Comparison of ENCODE assay signal across 17 cellular contexts in the genomic region with DNA sequence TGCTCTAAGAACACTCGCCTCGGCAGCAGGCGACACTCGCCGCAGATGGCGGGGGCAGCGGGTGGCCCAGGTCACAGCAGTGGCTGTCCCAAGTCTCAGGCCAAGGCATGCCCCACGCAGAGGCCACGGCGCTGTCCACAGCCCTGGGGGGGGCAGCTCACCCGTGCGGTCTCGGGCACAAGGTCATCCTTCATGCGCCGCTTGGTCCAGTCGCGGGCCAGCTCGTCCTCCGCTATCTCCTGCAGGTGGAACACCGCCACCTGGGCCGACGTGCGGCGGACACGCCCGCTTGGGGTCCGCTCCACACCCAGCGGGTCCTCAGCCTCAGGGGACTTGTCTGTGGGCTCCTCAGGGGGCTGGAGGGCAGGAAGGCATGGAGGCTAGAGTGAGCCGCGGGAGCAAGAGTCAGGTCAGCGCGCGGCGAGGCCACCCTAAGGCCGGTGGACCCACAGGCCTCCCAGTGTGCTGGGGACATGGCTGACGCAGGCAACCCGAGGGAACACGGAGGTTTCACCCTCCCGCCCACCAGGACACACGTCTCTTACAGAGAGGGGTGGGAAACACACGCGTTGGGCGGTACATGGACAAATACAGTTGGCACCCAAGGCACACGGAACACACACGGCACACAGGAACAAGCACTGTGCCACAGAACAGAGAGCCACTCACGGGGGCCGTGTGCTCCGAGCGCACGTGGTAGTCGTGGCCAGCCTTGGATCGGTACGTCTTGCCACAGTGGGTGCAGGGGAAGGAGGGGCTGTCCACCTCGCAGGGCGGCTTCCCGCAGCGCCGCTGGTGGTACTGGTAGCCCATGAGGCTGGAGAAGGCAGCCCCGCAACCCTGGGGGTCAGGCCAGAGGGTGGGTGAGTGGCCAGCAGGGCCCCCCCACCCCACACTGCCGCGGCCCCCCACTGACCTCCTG. TPM values are rescaled to one million over a fixed set of nuclear protein-coding genes. Genes with fewer than 3 reads are reported as not detected.
DNase-seq lines count a peak whose midpoint lies in the region; ATAC-seq and TF ChIP-seq lines count a peak whose summit lies in the region.
"Had no signal": no experiment of that assay in that cellular context is flagged by ENCODE, and none has a peak within 500 bp of the region (broad histone marks: within the 10 kb centered on the region; RNA-seq: fewer than 3 reads in every experiment).

No MANE protein-coding gene starts in this region.

- no peaks in the 10 kb centered on the region for H3K27me3 ChIP-seq in IMR-90 (ENCODE audit: control insufficient read depth, insufficient read depth, low read length)
- H3K27me3 ChIP-seq in osteoblast (ENCODE audit: insufficient read depth, low read length): no peaks in the 10 kb centered on the region
- H3K27me3 ChIP-seq in testis: no peaks in the 10 kb centered on the region
- no peaks in the 10 kb centered on the region for H3K27me3 ChIP-seq in prostate gland (replicated peaks; ENCODE audit: insufficient read depth)

- H2AK9ac ChIP-seq in IMR-90 (replicated peaks; ENCODE audit: low read depth, low read length, poor library complexity): no peak overlapping the region

- no peaks in the 10 kb centered on the region for H3K9me1 ChIP-seq in IMR-90 (ENCODE audit: insufficient read depth, low read length)

- intact Hi-C loops in IMR-90 (cut with micrococcal nuclease): no loop called here
- intact Hi-C loops in testis (cut with DNase I; ENCODE audit: low total_unique reads): no loop called here
- intact Hi-C loops in prostate gland (cut with DNase I): loop anchor here (10.0 kb wide), 2 partner anchors 218 to 338 kb away; a partner anchor contains a TSS

- H3K27me3 Mint-ChIP-seq in glutamatergic neuron (ENCODE audit: unreplicated experiment): no peaks in the 10 kb centered on the region
- H3K27me3 Mint-ChIP-seq: B cell; CD4-positive, alpha-beta T cell had no signal

- no peak overlapping the region for H2BK15ac ChIP-seq in IMR-90 (ENCODE audit: low read depth, low read length)

- no peaks in the 10 kb centered on the region for H3K79me2 ChIP-seq in osteoblast (ENCODE audit: insufficient read depth, low read length)

- no peak overlapping the region for H3K4me2 ChIP-seq in IMR-90 (ENCODE audit: low read depth, low read length)
- H3K4me2 ChIP-seq in osteoblast (ENCODE audit: insufficient read depth, low read length): no peak overlapping the region
- H3K4me2 ChIP-seq: KMS-11, SK-N-SH had no signal

- no peak overlapping the region for H3K23ac ChIP-seq in IMR-90 (ENCODE audit: low read depth, low read length)

- no peaks in the 10 kb centered on the region; the same call in none of the 2 replicates for H4K20me1 ChIP-seq in IMR-90 (ENCODE audit: insufficient read depth, low read length)
- peaks cover 5% of the 10 kb centered on the region for H4K20me1 ChIP-seq in osteoblast (ENCODE audit: insufficient read depth, low read length)

- H3K4me1 ChIP-seq in IMR-90 (ENCODE audit: control insufficient read depth, insufficient read depth, low read length): peaks cover 2% of the 10 kb centered on the region; the same call in 1 of the 2 replicates
- H3K4me1 ChIP-seq in osteoblast (ENCODE audit: insufficient read depth, low read length): no peaks in the 10 kb centered on the region
- peaks cover 4% of the 10 kb centered on the region for H3K4me1 ChIP-seq in testis
- H3K4me1 ChIP-seq in prostate gland (replicated peaks): peaks cover 3% of the 10 kb centered on the region

- no peak overlapping the region for H2BK20ac ChIP-seq in IMR-90 (ENCODE audit: low read depth, low read length)

- TF ChIP-seq POLR2A in IMR-90 (IDR thresholded peaks at IDR 0.05; ENCODE audit: low read depth, low read length) (no peak), testis (IDR thresholded peaks at IDR 0.05) (no peak), prostate gland (IDR thresholded peaks at IDR 0.05) (no peak)

- CTCF ChIA-PET in IMR-90 (lab: Yijun Ruan, JAX): no interaction called here

- H4K91ac ChIP-seq in IMR-90 (ENCODE audit: insufficient read depth, low read depth, low read length): no peak overlapping the region

- no peak for ATAC-seq in IMR-90 (ENCODE audit: low read depth)
- ATAC-seq: PC-3 had no signal

- no peak overlapping the region for H3K9ac ChIP-seq in IMR-90 (ENCODE audit: low read depth, low read length)
- H3K9ac ChIP-seq: KMS-11, SK-N-SH had no signal

- H2AFZ ChIP-seq in IMR-90 (replicated peaks; ENCODE audit: low read length, poor library complexity) (peak overlapping the region; percentile 51), osteoblast (ENCODE audit: low read length) (no peak overlapping the region)

- H2AK5ac ChIP-seq in IMR-90 (ENCODE audit: low read depth, low read length): no peak overlapping the region

- in situ Hi-C loops in IMR-90 (cut with MboI; ENCODE audit: low sequenced_read_pairs): no loop called here

- H3K4ac ChIP-seq in IMR-90 (ENCODE audit: low read depth, low read length): no peak overlapping the region

- no peak overlapping the region for H3K14ac ChIP-seq in IMR-90 (replicated peaks; ENCODE audit: low read depth, low read length)

- peaks cover 0 to 10% of the 10 kb centered on the region in 2 experiments; a peak in 3 of 4 replicates for H3K79me1 ChIP-seq in IMR-90 (ENCODE audit: low read depth in 1 of 2, low read length in 2 of 2)

- dilution Hi-C loops in IMR-90 (cut with HindIII; ENCODE audit: low sequenced_read_pairs, unreplicated experiment): no loop called here

- no peak for TF ChIP-seq RAD21 in IMR-90 (IDR thresholded peaks at IDR 0.05; ENCODE audit: low read length)

- POLR2A ChIA-PET in IMR-90 (lab: Charles Lee; ENCODE audit: unreplicated experiment): no interaction called here

- no peak for TF ChIP-seq CTCF in IMR-90 (conservative IDR thresholded peaks at IDR 0.05; ENCODE audit: low read depth, low read length)
- no peak for TF ChIP-seq CTCF in glutamatergic neuron (IDR thresholded peaks at IDR 0.05; ENCODE audit: partially characterized antibody, unreplicated experiment)
- no peak for TF ChIP-seq CTCF in osteoblast (IDR thresholded peaks at IDR 0.05; ENCODE audit: extremely low read depth, low read depth, low read length)
- TF ChIP-seq CTCF in testis (IDR thresholded peaks at IDR 0.05): no peak
- no peak for TF ChIP-seq CTCF in prostate gland (IDR thresholded peaks at IDR 0.05)

- no peaks in the 10 kb centered on the region for H3K9me3 Mint-ChIP-seq in glutamatergic neuron (ENCODE audit: unreplicated experiment)
- H3K9me3 Mint-ChIP-seq: CD4-positive, alpha-beta T cell; HFFc6 had no signal

- no peak overlapping the region for H3K18ac ChIP-seq in IMR-90 (ENCODE audit: low read depth, low read length)

- no TSS peak for BruUV-seq in IMR-90 (replicated peaks; lab: Mats Ljungman, UMichigan)

- H4K5ac ChIP-seq in IMR-90 (ENCODE audit: low read depth, low read length): no peak overlapping the region

- no peak overlapping the region for H3K4me3 ChIP-seq in IMR-90 (ENCODE audit: insufficient read depth, low read depth, low read length)
- H3K4me3 ChIP-seq in osteoblast (ENCODE audit: insufficient read depth, low read length): no peak overlapping the region
- no peak overlapping the region for H3K4me3 ChIP-seq in testis
- no peak overlapping the region for H3K4me3 ChIP-seq in prostate gland

- no peak overlapping the region for H4K8ac ChIP-seq in IMR-90 (ENCODE audit: low read depth in 2 of 2, low read length in 2 of 2)

- H3K36me3 Mint-ChIP-seq in glutamatergic neuron (ENCODE audit: unreplicated experiment): no peaks in the 10 kb centered on the region

- H3K27ac Mint-ChIP-seq in glutamatergic neuron (ENCODE audit: unreplicated experiment): no peak overlapping the region
- H3K27ac Mint-ChIP-seq: B cell; CD4-positive, alpha-beta T cell; HFFc6 had no signal

- H3K9me3 ChIP-seq in IMR-90 (ENCODE audit: control insufficient read depth, insufficient read depth, low read length): no peaks in the 10 kb centered on the region
- H3K9me3 ChIP-seq in osteoblast (ENCODE audit: low read depth, low read length): no peaks in the 10 kb centered on the region
- H3K9me3 ChIP-seq in testis: no peaks in the 10 kb centered on the region
- no peaks in the 10 kb centered on the region for H3K9me3 ChIP-seq in prostate gland
- H3K9me3 ChIP-seq: SK-N-SH had no signal

- no peak overlapping the region for H2BK5ac ChIP-seq in IMR-90 (ENCODE audit: low read depth, low read length, poor library complexity, severe bottlenecking)

- no peak overlapping the region for H3K4me3 Mint-ChIP-seq in glutamatergic neuron (ENCODE audit: unreplicated experiment)
- H3K4me3 Mint-ChIP-seq: B cell; CD4-positive, alpha-beta T cell; HFFc6 had no signal

- no peak for DNase-seq in IMR-90
- peak; percentile 15 for DNase-seq in glutamatergic neuron
- peak; percentile 67 for DNase-seq in osteoblast (ENCODE audit: insufficient read length, low spot score, missing footprints)
- no peak for DNase-seq in testis
- no peak for DNase-seq in prostate gland (ENCODE audit: low spot score)
- DNase-seq in NCI-H1694 treated with DMSO at 0.1 percent for 48 hours (lab: John Stamatoyannopoulos, UW): no peak
- DNase-seq: CD4-positive, alpha-beta T cell; DMS79 treated with DMSO at 0.1 percent for 48 hours; HFFc6; NCI-H1092 treated with DMSO at 0.1 percent for 48 hours; NCI-H1694; NCI-H446; PC-3; SK-N-SH had no signal

- H3K36me3 ChIP-seq in IMR-90 (ENCODE audit: control insufficient read depth, insufficient read depth, low read length) (peaks cover 65% of the 10 kb centered on the region), osteoblast (ENCODE audit: insufficient read depth, low read length) (peaks cover 40% of the 10 kb centered on the region), testis (ENCODE audit: low read depth, missing control alignments) (no peaks in the 10 kb centered on the region), prostate gland (peaks cover 0 to 17% of the 10 kb centered on the region in 2 donors)

- H3K27ac ChIP-seq in IMR-90 (ENCODE audit: insufficient read depth, low read length) (no peak overlapping the region), osteoblast (ENCODE audit: low read depth, low read length) (no peak overlapping the region), testis (no peak overlapping the region), prostate gland (no peak overlapping the region)
- H3K27ac ChIP-seq: HL-60, KMS-11 had no signal

- no peak overlapping the region for H2BK120ac ChIP-seq in IMR-90 (ENCODE audit: low read depth, low read length)

- WGBS in IMR-90 (ENCODE audit: extremely low coverage in 2 of 2, insufficient read length in 1 of 2), 2 experiments: 94% methylated on average over 28 of the region's 61 CpGs; no CpG with 5 or more reads in 1 of the 2 experiments
- 93 to 94% methylated on average over 38 to 61 of the region's 61 CpGs for WGBS in testis, 2 donors
- 93% methylated on average over 46 of the region's 61 CpGs for WGBS in prostate gland

- H3K4me1 Mint-ChIP-seq in glutamatergic neuron (ENCODE audit: low read depth, unreplicated experiment): no peaks in the 10 kb centered on the region
- H3K4me1 Mint-ChIP-seq: B cell had no signal

- no peak overlapping the region for H3K56ac ChIP-seq in IMR-90 (ENCODE audit: extremely low read depth, insufficient read depth, low read length)

RNA-seq across cellular contexts. Expression of a gene that starts 6.5 kb away (rescaled TPM):
- total RNA-seq in IMR-90 (2012; rRNA removed) (16.7 and 18.3 TPM in 2 replicates), glutamatergic neuron (ENCODE audit: unreplicated experiment) (130 TPM), osteoblast (21.0 and 23.9 TPM in 2 replicates), testis (10 to 100 TPM; 72.6 to 78.0 TPM), prostate gland (10 to 100 TPM; 46.6 to 66.2 TPM)
- polyA plus RNA-seq in IMR-90 (2012; rRNA removed) (54.7 and 58.6 TPM in 2 replicates), testis (ENCODE audit: insufficient read depth, low read depth, low replicate concordance) (35.0 TPM)
- 19.8 and 55.6 TPM in 2 replicates for polyA plus RNA-seq in IMR-90 (2012; cell fraction: cytosol; rRNA removed)
- 178 and 412 TPM in 2 replicates for polyA plus RNA-seq in IMR-90 (2012; cell fraction: nucleus; rRNA removed; ENCODE audit: low replicate concordance)

RNA-seq across cellular contexts. Expression of a gene that starts 7.0 kb away (rescaled TPM):
- total RNA-seq in IMR-90 (2012; rRNA removed) (6.4 and 6.5 TPM in 2 replicates), glutamatergic neuron (ENCODE audit: unreplicated experiment) (32.2 TPM), osteoblast (12.1 and 14.5 TPM in 2 replicates), testis (10 to 100 TPM; 24.5 to 27.6 TPM), prostate gland (10 to 100 TPM; 12.2 to 24.6 TPM)
- polyA plus RNA-seq in IMR-90 (2012; rRNA removed) (15.6 and 15.9 TPM in 2 replicates), testis (ENCODE audit: insufficient read depth, low read depth, low replicate concordance) (16.7 TPM)
- 7.2 and 13.4 TPM in 2 replicates for polyA plus RNA-seq in IMR-90 (2012; cell fraction: cytosol; rRNA removed)
- 50.2 and 83.0 TPM in 2 replicates for polyA plus RNA-seq in IMR-90 (2012; cell fraction: nucleus; rRNA removed; ENCODE audit: low replicate concordance)

RNA-seq across cellular contexts. Expression of a gene that starts 16.8 kb away (rescaled TPM):
- total RNA-seq in IMR-90 (2012; rRNA removed) (0.54 and 0.56 TPM in 2 replicates), glutamatergic neuron (ENCODE audit: unreplicated experiment) (3.1 TPM), osteoblast (0.59 and 1.4 TPM in 2 replicates), testis (10 to 100 TPM in 1 of 2 donors, 1 to 10 TPM in 1; 6.2 to 10.7 TPM), prostate gland (10 to 100 TPM in 1 of 2 donors, 1 to 10 TPM in 1; 6.0 to 14.7 TPM)
- polyA plus RNA-seq in IMR-90 (2012; rRNA removed) (4.0 and 4.1 TPM in 2 replicates), testis (ENCODE audit: insufficient read depth, low read depth, low replicate concordance) (3.9 TPM)
- polyA plus RNA-seq in IMR-90 (2012; cell fraction: cytosol; rRNA removed): 3.9 and 4.6 TPM in 2 replicates
- 14.1 and 23.9 TPM in 2 replicates for polyA plus RNA-seq in IMR-90 (2012; cell fraction: nucleus; rRNA removed; ENCODE audit: low replicate concordance)

RNA-seq across cellular contexts. Expression of a gene that starts 18.2 kb away (rescaled TPM):
- total RNA-seq in IMR-90 (2012; rRNA removed) (68.6 and 71.3 TPM in 2 replicates), glutamatergic neuron (ENCODE audit: unreplicated experiment) (60.9 TPM), osteoblast (47.1 and 56.1 TPM in 2 replicates), testis (100 to 1,000 TPM; 107 to 114 TPM), prostate gland (10 to 100 TPM; 60.9 to 99.6 TPM)
- polyA plus RNA-seq in IMR-90 (2012; rRNA removed) (38.5 and 43.5 TPM in 2 replicates), testis (ENCODE audit: insufficient read depth, low read depth, low replicate concordance) (106 TPM)
- polyA plus RNA-seq in IMR-90 (2012; cell fraction: cytosol; rRNA removed): 32.3 and 36.0 TPM in 2 replicates
- polyA plus RNA-seq in IMR-90 (2012; cell fraction: nucleus; rRNA removed; ENCODE audit: low replicate concordance): 27.2 and 30.1 TPM in 2 replicates

Comparison
In these comparisons a context has a peak if more than half of its experiments do, and no peak if none do; other contexts are left out.
1. DNase-seq: peak in glutamatergic neuron (single experiment) and osteoblast (single experiment); none in IMR-90 (single experiment), testis (single experiment), prostate gland (single experiment) and NCI-H1694 treated with DMSO at 0.1 percent for 48 hours (single experiment).